Comparison of ENCODE assay signal across 21 cellular contexts in the genomic region with DNA sequence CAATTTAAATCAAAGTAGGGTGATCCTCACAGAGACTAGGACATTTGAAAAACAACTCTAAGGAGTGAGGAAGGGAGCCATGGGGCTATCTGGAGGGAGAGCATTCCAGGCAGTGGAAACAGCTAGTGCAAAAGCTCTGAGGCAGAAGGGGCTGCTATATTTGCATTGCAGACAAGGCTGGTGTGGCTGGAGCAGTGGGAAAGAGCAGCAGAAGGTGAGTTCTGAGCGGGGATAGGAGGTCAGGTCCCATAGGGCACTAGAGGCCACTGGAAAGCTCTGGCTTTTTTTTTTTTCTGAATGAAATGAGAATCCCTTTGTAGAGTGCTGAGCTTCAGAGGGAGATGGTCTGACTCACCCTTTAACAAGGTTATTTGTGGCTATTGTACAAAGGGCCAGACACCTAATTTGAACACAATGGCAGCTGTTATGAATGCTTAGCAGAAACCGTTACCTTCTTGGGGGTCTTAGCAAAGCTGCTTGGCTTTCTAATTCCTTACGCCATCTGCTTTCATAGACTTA.
"Had no signal": no experiment of that assay in that cellular context is flagged by ENCODE, and none has a peak within 500 bp of the region (broad histone marks: within the 10 kb centered on the region; RNA-seq: fewer than 3 reads in every experiment).

No MANE protein-coding gene starts in this region.

- H3K27me3 Mint-ChIP-seq: brain had no signal

- H3K27ac Mint-ChIP-seq: activated CD8-positive, alpha-beta T cell treated with anti-CD3 and anti-CD28 coated beads, Interleukin-2, amount 10 ng/mL, durations not matched to agents 7 days and 5 days; activated T-helper 1 cell treated with anti-CD3 and anti-CD28 coated beads, Interleukin-12 subunit alpha, Interleukin-12 subunit beta, Interleukin-2, Interleukin-4 antibody, amounts not matched to agents 30 ng/mL and 10 ng/mL and 1 ng/mL, durations not matched to agents 14 hours and 24 hours and 36 hours; memory B cell; naive thymus-derived CD4-positive, alpha-beta T cell; neural progenitor cell; stimulated activated memory B cell treated with anti-CD40 and anti-IgM and Interleukin-4, amounts not matched to agents 10 μg/mL and 1 μg/mL and 100 μg/mL, for 72 hours had no signal

- DNase-seq: activated CD4-positive, alpha-beta T cell treated with anti-CD3 and anti-CD28 coated beads for 1 hour; activated CD4-positive, alpha-beta T cell treated with anti-CD3 and anti-CD28 coated beads, Interleukin-2, amount 50 U/mL, for 1 hour; activated CD8-positive, alpha-beta T cell treated with anti-CD3 and anti-CD28 coated beads, Interleukin-2, amount 10 ng/mL, durations not matched to agents 7 days and 5 days; activated gamma-delta T cell; activated naive CD4-positive, alpha-beta T cell treated with anti-CD3 and anti-CD28 coated beads, Interleukin-2, amount 50 U/mL, for 16 hours; anterior cingulate cortex; effector CD4-positive, alpha-beta T cell; heart right ventricle; islet precursor cell; left cardiac atrium; naive thymus-derived CD4-positive, alpha-beta T cell; posterior cingulate gyrus; stimulated activated CD4-positive, alpha-beta T cell treated with anti-CD3 and anti-CD28 coated beads, Interleukin-15, amount 100 ng/mL, for 24 hours; stomach had no signal

- H3K36me3 Mint-ChIP-seq: brain; naive thymus-derived CD4-positive, alpha-beta T cell; neural progenitor cell; stimulated activated memory B cell treated with anti-CD40 and anti-IgM and Interleukin-4, amounts not matched to agents 10 μg/mL and 1 μg/mL and 100 μg/mL, for 72 hours had no signal

- H3K4me1 Mint-ChIP-seq: brain; memory B cell; naive thymus-derived CD4-positive, alpha-beta T cell; stimulated activated memory B cell treated with anti-CD40 and anti-IgM and Interleukin-4, amounts not matched to agents 10 μg/mL and 1 μg/mL and 100 μg/mL, for 72 hours had no signal

- H3K9me3 Mint-ChIP-seq: activated T-helper 1 cell treated with anti-CD3 and anti-CD28 coated beads, Interleukin-12 subunit alpha, Interleukin-12 subunit beta, Interleukin-2, Interleukin-4 antibody, amounts not matched to agents 30 ng/mL and 10 ng/mL and 1 ng/mL, durations not matched to agents 14 hours and 24 hours and 36 hours; neural progenitor cell; stimulated activated memory B cell treated with anti-CD40 and anti-IgM and Interleukin-4, amounts not matched to agents 10 μg/mL and 1 μg/mL and 100 μg/mL, for 72 hours had no signal

- ATAC-seq: activated CD8-positive, alpha-beta T cell treated with anti-CD3 and anti-CD28 coated beads, Interleukin-2, amount 10 ng/mL, durations not matched to agents 7 days and 5 days; heart right ventricle; left cardiac atrium; naive thymus-derived CD4-positive, alpha-beta T cell; sciatic nerve; stimulated activated memory B cell treated with anti-CD40 and anti-IgM and Interleukin-4, amounts not matched to agents 10 μg/mL and 1 μg/mL and 100 μg/mL, for 72 hours had no signal

- H3K4me3 Mint-ChIP-seq: activated CD8-positive, alpha-beta T cell treated with anti-CD3 and anti-CD28 coated beads, Interleukin-2, amount 10 ng/mL, durations not matched to agents 7 days and 5 days; activated T-helper 1 cell treated with anti-CD3 and anti-CD28 coated beads, Interleukin-12 subunit alpha, Interleukin-12 subunit beta, Interleukin-2, Interleukin-4 antibody, amounts not matched to agents 30 ng/mL and 10 ng/mL and 1 ng/mL, durations not matched to agents 14 hours and 24 hours and 36 hours; brain; memory B cell; naive thymus-derived CD4-positive, alpha-beta T cell; neural progenitor cell; stimulated activated memory B cell treated with anti-CD40 and anti-IgM and Interleukin-4, amounts not matched to agents 10 μg/mL and 1 μg/mL and 100 μg/mL, for 72 hours had no signal

- FAIRE-seq: endometrium had no signal
